Comparison of ENCODE assay signal across 20 cellular contexts in genomic region chr1:214208525-214208924, GRCh38.
"Had no signal": no experiment of that assay in that cellular context is flagged by ENCODE, and none has a peak within 500 bp of the region (broad histone marks: within the 10 kb centered on the region; RNA-seq: fewer than 3 reads in every experiment).

No MANE protein-coding gene starts in this region.

- ATAC-seq: activated CD4-positive, CD25-positive, alpha-beta regulatory T cell treated with anti-CD3 and anti-CD28 coated beads, Interleukin-2, amount 50 U/mL, for 24 hours; activated T-cell treated with anti-CD3 and anti-CD28 coated beads, Interleukin-2, amount 50 U/mL, for 4 hours; gastroesophageal sphincter; heart right ventricle; left ventricle myocardium superior; naive thymus-derived CD4-positive, alpha-beta T cell; stimulated activated naive B cell treated with anti-CD40 and anti-IgM and Interleukin-4, amounts not matched to agents 10 μg/mL and 1 μg/mL and 100 μg/mL, for 72 hours had no signal

- H3K4me1 Mint-ChIP-seq: naive thymus-derived CD4-positive, alpha-beta T cell; stimulated activated naive B cell treated with anti-CD40 and anti-IgM and Interleukin-4, amounts not matched to agents 10 μg/mL and 1 μg/mL and 100 μg/mL, for 72 hours had no signal

- H3K36me3 Mint-ChIP-seq: naive thymus-derived CD4-positive, alpha-beta T cell; stimulated activated naive B cell treated with anti-CD40 and anti-IgM and Interleukin-4, amounts not matched to agents 10 μg/mL and 1 μg/mL and 100 μg/mL, for 72 hours had no signal

- H3K9me3 Mint-ChIP-seq: activated T-cell treated with anti-CD3 and anti-CD28 coated beads, Interleukin-2, amount 50 U/mL, for 4 hours; naive thymus-derived CD4-positive, alpha-beta T cell; stimulated activated naive B cell treated with anti-CD40 and anti-IgM and Interleukin-4, amounts not matched to agents 10 μg/mL and 1 μg/mL and 100 μg/mL, for 72 hours; T-helper 1 cell treated with Interleukin-12 subunit alpha and Interleukin-12 subunit beta and Interleukin-4 antibody, amounts not matched to agents 30 μg/mL and 1 μg/mL, for 36 hours had no signal

- H3K36me3 ChIP-seq: esophagus muscularis mucosa, gastroesophageal sphincter, heart right ventricle, spleen had no signal

- H3K4me3 Mint-ChIP-seq: activated T-cell treated with anti-CD3 and anti-CD28 coated beads, Interleukin-2, amount 50 U/mL, for 4 hours; naive thymus-derived CD4-positive, alpha-beta T cell; stimulated activated naive B cell treated with anti-CD40 and anti-IgM and Interleukin-4, amounts not matched to agents 10 μg/mL and 1 μg/mL and 100 μg/mL, for 72 hours; T-helper 1 cell treated with Interleukin-12 subunit alpha and Interleukin-12 subunit beta and Interleukin-4 antibody, amounts not matched to agents 30 μg/mL and 1 μg/mL, for 36 hours had no signal

- H3K4me3 ChIP-seq: esophagus muscularis mucosa, gastroesophageal sphincter, heart right ventricle, spleen had no signal

- H3K4me1 ChIP-seq: esophagus muscularis mucosa, gastroesophageal sphincter, parathyroid adenoma had no signal

- DNase-seq: activated CD4-positive, alpha-beta T cell treated with anti-CD3 and anti-CD28 coated beads, Interleukin-2, amount 50 U/mL, for 1 hour; activated CD8-positive, alpha-beta memory T cell treated with anti-CD3 and anti-CD28 coated beads, Interleukin-2, amount 50 U/mL, for 4 hours; activated naive CD4-positive, alpha-beta T cell treated with anti-CD3 and anti-CD28 coated beads, Interleukin-2, amount 50 U/mL, for 16 hours; activated T-cell treated with anti-CD3 and anti-CD28 coated beads, Interleukin-2, amount 50 U/mL, for 4 hours; aorta; heart right ventricle; left ventricle myocardium superior; mesendoderm; naive thymus-derived CD4-positive, alpha-beta T cell; spleen; stimulated activated CD4-positive, alpha-beta T cell treated with anti-CD3 and anti-CD28 coated beads, Interleukin-4, amount 100 ng/mL, for 4 hours; stimulated activated naive B cell treated with anti-CD40 and anti-IgM and Interleukin-4, amounts not matched to agents 10 μg/mL and 1 μg/mL and 100 μg/mL, for 72 hours had no signal

- H3K79me2 ChIP-seq: parathyroid adenoma had no signal

- H3K9ac ChIP-seq: parathyroid adenoma had no signal

- H3K27ac ChIP-seq: esophagus muscularis mucosa, gastroesophageal sphincter, heart right ventricle, parathyroid adenoma, spleen had no signal

- H3K9me3 ChIP-seq: esophagus muscularis mucosa, gastroesophageal sphincter, heart right ventricle, spleen had no signal

- H2AFZ ChIP-seq: parathyroid adenoma had no signal

- H3K27ac Mint-ChIP-seq: naive thymus-derived CD4-positive, alpha-beta T cell; stimulated activated naive B cell treated with anti-CD40 and anti-IgM and Interleukin-4, amounts not matched to agents 10 μg/mL and 1 μg/mL and 100 μg/mL, for 72 hours; T-helper 1 cell treated with Interleukin-12 subunit alpha and Interleukin-12 subunit beta and Interleukin-4 antibody, amounts not matched to agents 30 μg/mL and 1 μg/mL, for 36 hours had no signal

- FAIRE-seq: colon, endometrium, urothelium cell line had no signal

- H3K27me3 ChIP-seq: esophagus muscularis mucosa, spleen had no signal
